In the genomic region with DNA sequence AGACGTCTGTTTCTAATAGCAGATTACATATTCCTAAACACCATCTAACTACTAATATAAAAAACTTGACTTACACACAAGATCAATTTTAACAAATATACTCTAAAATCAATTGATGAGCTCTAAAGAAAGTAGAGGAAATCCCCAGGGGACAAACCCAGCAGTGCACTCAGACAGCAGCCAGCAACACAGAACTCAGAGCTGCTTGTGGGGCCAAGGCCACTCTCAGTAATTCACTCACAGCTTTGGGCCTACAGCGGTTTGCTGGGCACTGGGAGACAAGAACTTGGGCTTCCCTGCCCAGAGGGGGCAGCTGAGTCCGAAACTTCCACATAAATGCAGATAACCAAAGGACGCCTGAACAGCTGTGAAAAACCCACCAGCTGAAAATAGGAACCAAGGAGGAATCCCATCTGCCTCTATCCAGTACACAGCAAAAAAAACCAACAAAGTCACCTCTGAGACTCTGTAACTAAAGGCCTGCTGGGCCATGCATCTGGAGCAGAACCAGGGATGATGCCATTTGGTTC, we compare ENCODE assay signal across 20 cellular contexts. TPM values are rescaled to one million over a fixed set of nuclear protein-coding genes. Genes with fewer than 3 reads are reported as not detected.
DNase-seq lines count a peak whose midpoint lies in the region; ATAC-seq and TF ChIP-seq lines count a peak whose summit lies in the region.
"Had no signal": no experiment of that assay in that cellular context is flagged by ENCODE, and none has a peak within 500 bp of the region (broad histone marks: within the 10 kb centered on the region; RNA-seq: fewer than 3 reads in every experiment).

No MANE protein-coding gene starts in this region.

- no peak for TF ChIP-seq POLR2A in adrenal gland (IDR thresholded peaks at IDR 0.05)

- no peak overlapping the region for H3K18ac ChIP-seq in trophoblast cell (ENCODE audit: low read length)

- H2BK120ac ChIP-seq in trophoblast cell (ENCODE audit: insufficient read depth, low read length, poor library complexity): no peak overlapping the region

- H3K23ac ChIP-seq in trophoblast cell (ENCODE audit: low read length): no peak overlapping the region

- no peaks in the 10 kb centered on the region for H3K27me3 Mint-ChIP-seq in activated T-cell treated with anti-CD3 and anti-CD28 coated beads, Interleukin-2, amount 50 U/mL, for 24 hours
- H3K27me3 Mint-ChIP-seq in HFFc6 (ENCODE audit: insufficient read depth): peaks cover 1% of the 10 kb centered on the region
- no peaks in the 10 kb centered on the region for H3K27me3 Mint-ChIP-seq in endodermal cell (ENCODE audit: insufficient read depth)

- no peaks in the 10 kb centered on the region for H3K9me3 Mint-ChIP-seq in activated T-cell treated with anti-CD3 and anti-CD28 coated beads, Interleukin-2, amount 50 U/mL, for 24 hours
- peaks cover 3% of the 10 kb centered on the region; the same call in 1 of the 2 replicates for H3K9me3 Mint-ChIP-seq in HFFc6
- H3K9me3 Mint-ChIP-seq in endodermal cell: peaks cover 20% of the 10 kb centered on the region
- H3K9me3 Mint-ChIP-seq: CD14-positive monocyte had no signal

- no peak overlapping the region for H3K4me3 Mint-ChIP-seq in activated T-cell treated with anti-CD3 and anti-CD28 coated beads, Interleukin-2, amount 50 U/mL, for 24 hours
- H3K4me3 Mint-ChIP-seq in HFFc6 (no peak overlapping the region), endodermal cell (no peak overlapping the region)
- H3K4me3 Mint-ChIP-seq: CD14-positive monocyte had no signal

- POLR2A ChIA-PET in HEK293T (lab: Yijun Ruan, JAX): no interaction called here

- H3K27ac Mint-ChIP-seq in activated T-cell treated with anti-CD3 and anti-CD28 coated beads, Interleukin-2, amount 50 U/mL, for 24 hours: peak overlapping the region; percentile 82
- H3K27ac Mint-ChIP-seq in HFFc6 (peak overlapping the region; percentile 75; the same call in 1 of the 2 replicates), endodermal cell (no peak overlapping the region)

- H3K27ac ChIP-seq in adrenal gland (peak overlapping the region; percentile 18 to 84 (median 75)), trophoblast cell (ENCODE audit: low read depth, low read length) (no peak overlapping the region), endodermal cell (ENCODE audit: low read depth, low read length) (no peak overlapping the region)
- H3K27ac ChIP-seq: left lung, suprapubic skin had no signal

- H3K4me2 ChIP-seq in trophoblast cell (ENCODE audit: low read length): no peak overlapping the region

- H3K9ac ChIP-seq in trophoblast cell (ENCODE audit: low read length): no peak overlapping the region
- no peak overlapping the region for H3K9ac ChIP-seq in endodermal cell (ENCODE audit: extremely low read depth, low read length, poor library complexity, severe bottlenecking)

- H3K14ac ChIP-seq in trophoblast cell (ENCODE audit: low read length): no peak overlapping the region

- H3K36me3 ChIP-seq in adrenal gland (replicated peaks in 1 of 2) (peaks cover 0 to 54% of the 10 kb centered on the region in 2 donors), trophoblast cell (ENCODE audit: control insufficient read depth in 1 of 2, insufficient read depth in 2 of 2, low read length in 2 of 2) (peaks cover 54 to 56% of the 10 kb centered on the region in 2 experiments), endodermal cell (ENCODE audit: control insufficient read depth, insufficient read depth, low read length) (peaks cover 70% of the 10 kb centered on the region)

- no peaks in the 10 kb centered on the region for H3K27me3 ChIP-seq in adrenal gland
- no peaks in the 10 kb centered on the region for H3K27me3 ChIP-seq in trophoblast cell (ENCODE audit: insufficient read depth, low read length)
- H3K27me3 ChIP-seq in endodermal cell (ENCODE audit: control insufficient read depth, insufficient read depth, low read length, poor library complexity, severe bottlenecking): no peaks in the 10 kb centered on the region
- H3K27me3 ChIP-seq: left lung, suprapubic skin had no signal

- DNase-seq in activated T-cell treated with anti-CD3 and anti-CD28 coated beads, Interleukin-2, amount 50 U/mL, for 24 hours: no peak
- no peak for DNase-seq in activated T-cell treated with anti-CD3 and anti-CD28 coated beads, Interleukin-2, amount 50 U/mL, for 1 hour
- DNase-seq in HFFc6 (no peak), adrenal gland (peak; percentile 33 to 78 (median 65)), trophoblast cell (no peak), HEK293T (ENCODE audit: extremely low spot score) (no peak), endodermal cell (no peak)
- DNase-seq: activated CD4-positive, CD25-positive, alpha-beta regulatory T cell; activated gamma-delta T cell; aorta; DMS 273 treated with DMSO at 0.1 percent for 48 hours; left lung; NCI-H1105; NCI-H510A; T1000 had no signal

- peaks cover 23% of the 10 kb centered on the region for H3K4me1 Mint-ChIP-seq in activated T-cell treated with anti-CD3 and anti-CD28 coated beads, Interleukin-2, amount 50 U/mL, for 24 hours (ENCODE audit: low read depth)
- H3K4me1 Mint-ChIP-seq in HFFc6 (ENCODE audit: low read depth) (peaks cover 17% of the 10 kb centered on the region), endodermal cell (no peaks in the 10 kb centered on the region)

- H3K4ac ChIP-seq in trophoblast cell (ENCODE audit: low read depth, low read length): peak overlapping the region; percentile 80

- H3K4me1 ChIP-seq in adrenal gland (replicated peaks in 1 of 2) (peaks cover 11 to 26% of the 10 kb centered on the region in 2 donors), trophoblast cell (ENCODE audit: control insufficient read depth in 1 of 2, insufficient read depth in 2 of 2, low read length in 2 of 2) (no peaks in the 10 kb centered on the region), endodermal cell (ENCODE audit: control insufficient read depth, insufficient read depth, low read length) (no peaks in the 10 kb centered on the region)

- H4K12ac ChIP-seq in trophoblast cell (ENCODE audit: low read depth, low read length): no peak overlapping the region

- no peak for ATAC-seq in HG02840 (IDR thresholded peaks at IDR 0.05; ENCODE audit: low FRiP score, unreplicated experiment)
- ATAC-seq: left lung had no signal

- H4K91ac ChIP-seq in trophoblast cell (ENCODE audit: low read depth, low read length): no peak overlapping the region

- H4K8ac ChIP-seq in trophoblast cell (ENCODE audit: low read depth, low read length): no peak overlapping the region

- peaks cover 77% of the 10 kb centered on the region for H3K36me3 Mint-ChIP-seq in activated T-cell treated with anti-CD3 and anti-CD28 coated beads, Interleukin-2, amount 50 U/mL, for 24 hours (ENCODE audit: low read depth)
- peaks cover 50% of the 10 kb centered on the region for H3K36me3 Mint-ChIP-seq in HFFc6 (ENCODE audit: low read depth)
- H3K36me3 Mint-ChIP-seq in endodermal cell (ENCODE audit: low read depth): peaks cover 77% of the 10 kb centered on the region

- H3K79me1 ChIP-seq in trophoblast cell (ENCODE audit: low read length): no peaks in the 10 kb centered on the region

- H2AK5ac ChIP-seq in trophoblast cell (ENCODE audit: low read length): no peak overlapping the region

- TF ChIP-seq CTCF in HFFc6 (IDR thresholded peaks at IDR 0.05) (no peak), adrenal gland (IDR thresholded peaks at IDR 0.05) (peak in 2 of 6 experiments; percentile 15 to 23), endodermal cell (conservative IDR thresholded peaks at IDR 0.05) (no peak)

- H2BK5ac ChIP-seq in trophoblast cell (ENCODE audit: low read depth, low read length, poor library complexity): no peak overlapping the region

- intact Hi-C loops in adrenal gland (cut with DNase I): no loop called here

- 50 to 66% (median 55%) methylated on average over 4 of the region's 4 CpGs for WGBS in adrenal gland, 4 donors
- no CpG with 5 or more reads among the region's 4 CpGs for WGBS in trophoblast cell (ENCODE audit: extremely low coverage, insufficient coverage, insufficient read length)
- 92 to 100% methylated on average over 3 to 4 of the region's 4 CpGs for WGBS in endodermal cell (ENCODE audit: insufficient coverage in 1 of 2, insufficient read length in 1 of 2), 2 experiments

- H3K79me2 ChIP-seq in trophoblast cell (ENCODE audit: control insufficient read depth, insufficient read depth, low read length, poor library complexity): no peaks in the 10 kb centered on the region

- H3K4me3 ChIP-seq in adrenal gland: no peak overlapping the region
- no peak overlapping the region for H3K4me3 ChIP-seq in trophoblast cell (ENCODE audit: low read depth, low read length)
- no peak overlapping the region for H3K4me3 ChIP-seq in endodermal cell (ENCODE audit: low read length)
- H3K4me3 ChIP-seq: left lung, suprapubic skin had no signal

- no peaks in the 10 kb centered on the region for H3K9me3 ChIP-seq in adrenal gland (replicated peaks in 1 of 3)
- H3K9me3 ChIP-seq in trophoblast cell (ENCODE audit: insufficient read depth, low read depth, low read length): no peaks in the 10 kb centered on the region
- peaks cover 16% of the 10 kb centered on the region for H3K9me3 ChIP-seq in endodermal cell (ENCODE audit: control insufficient read depth, low read length)
- H3K9me3 ChIP-seq: left lung, suprapubic skin had no signal

- no peak overlapping the region for H2BK12ac ChIP-seq in trophoblast cell (ENCODE audit: low read length)

- CTCF ChIA-PET in HEK293T (lab: Yijun Ruan, JAX): no interaction called here

- H2AFZ ChIP-seq in trophoblast cell (ENCODE audit: insufficient read depth, low read length, poor library complexity): no peak overlapping the region

RNA-seq across cellular contexts. Expression of a gene that starts 21.4 kb away (rescaled TPM):
- total RNA-seq in HFFc6 (2021; fragmentation: NEBNext Ultra II Directional; extraction: Animal tissue kit (Norgen Biotek cat#: 25700)): 100 to 1,000 TPM; 121 to 140 (median 133) TPM
- total RNA-seq in adrenal gland (100 to 1,000 TPM in 3 of 8 donors, 10 to 100 TPM in 5; 78.5 to 140 (median 86.9) TPM), endodermal cell (100 to 1,000 TPM; 113 to 118 TPM)
- 100 to 1,000 TPM in 1 of 3 donors, 10 to 100 TPM in 2; 41.7 to 115 (median 52.5) TPM for polyA plus RNA-seq in adrenal gland
- polyA plus RNA-seq in trophoblast cell (2013): 115 and 119 TPM in 2 replicates
- 54.9 TPM for polyA plus RNA-seq in endodermal cell (2013, experiment 1 of 2)
- polyA plus RNA-seq in endodermal cell (2013, experiment 2 of 2): 52.0 TPM

RNA-seq across cellular contexts. Expression of a gene that starts 21.5 kb away (rescaled TPM):
- 10 to 100 TPM; 14.3 to 19.6 (median 17.2) TPM for total RNA-seq in HFFc6 (2021; fragmentation: NEBNext Ultra II Directional; extraction: Animal tissue kit (Norgen Biotek cat#: 25700))
- total RNA-seq in adrenal gland: 1 to 10 TPM in 7 of 8 donors, under 1 TPM in 1; 0.18 to 5.9 (median 2.2) TPM
- 1 to 10 TPM in 2 of 3 donors, under 1 TPM in 1; 0.27 to 3.9 (median 2.2) TPM for polyA plus RNA-seq in adrenal gland
- polyA plus RNA-seq in trophoblast cell (2013): 0.53 and 0.54 TPM in 2 replicates
- 1 to 10 TPM; 1.3 to 1.8 TPM for total RNA-seq in endodermal cell
- 1.8 TPM for polyA plus RNA-seq in endodermal cell (2013, experiment 1 of 2)
- polyA plus RNA-seq in endodermal cell (2013, experiment 2 of 2): 1.5 TPM
- polyA plus RNA-seq: CD14-positive monocyte had no signal

RNA-seq across cellular contexts. Expression of a gene that starts 40.9 kb away (rescaled TPM):
- total RNA-seq in HFFc6 (2021; fragmentation: NEBNext Ultra II Directional; extraction: Animal tissue kit (Norgen Biotek cat#: 25700)): under 1 TPM in 5 of 6 experiments, not detected in 1; 0.37 to 0.76 (median 0.57) TPM
- 1 to 10 TPM in 4 of 8 donors, under 1 TPM in 1, not detected in 3; 0.35 to 2.3 (median 1.6) TPM for total RNA-seq in adrenal gland
- 1 to 10 TPM; 1.2 to 5.9 (median 2.6) TPM for polyA plus RNA-seq in adrenal gland
- 0.21 and 0.42 TPM in 2 replicates for polyA plus RNA-seq in trophoblast cell (2013)
- 1 to 10 TPM; 3.2 to 4.3 TPM for total RNA-seq in endodermal cell
- polyA plus RNA-seq in endodermal cell (2013, experiment 1 of 2): 1.6 TPM
- polyA plus RNA-seq in endodermal cell (2013, experiment 2 of 2): 0.95 TPM
- total RNA-seq: cerebellum, RPMI7951 had no signal

RNA-seq across cellular contexts. Expression of a gene that starts 50.9 kb away (rescaled TPM):
- total RNA-seq in HFFc6 (2021; fragmentation: NEBNext Ultra II Directional; extraction: Animal tissue kit (Norgen Biotek cat#: 25700)): 10 to 100 TPM; 20.9 to 33.4 (median 30.9) TPM
- 10 to 100 TPM; 30.9 to 67.0 (median 51.5) TPM for total RNA-seq in adrenal gland
- polyA plus RNA-seq in adrenal gland: 100 to 1,000 TPM in 2 of 3 donors, 1 to 10 TPM in 1; 3.7 to 166 (median 120) TPM
- polyA plus RNA-seq in trophoblast cell (2013): 19.2 and 20.7 TPM in 2 replicates
- 10 to 100 TPM; 30.2 to 36.5 TPM for total RNA-seq in endodermal cell
- 30.5 TPM for polyA plus RNA-seq in endodermal cell (2013, experiment 1 of 2)
- polyA plus RNA-seq in endodermal cell (2013, experiment 2 of 2): 25.5 TPM

RNA-seq across cellular contexts. Expression of a gene that starts 51.1 kb away (rescaled TPM):
- total RNA-seq in HFFc6 (2021; fragmentation: NEBNext Ultra II Directional; extraction: Animal tissue kit (Norgen Biotek cat#: 25700)): 10 to 100 TPM; 22.8 to 28.8 (median 25.2) TPM
- total RNA-seq in adrenal gland: 10 to 100 TPM in 7 of 8 donors, 1 to 10 TPM in 1; 7.5 to 23.5 (median 15.9) TPM
- 10 to 100 TPM; 12.6 to 46.0 (median 15.0) TPM for polyA plus RNA-seq in adrenal gland
- polyA plus RNA-seq in trophoblast cell (2013): 23.6 and 24.3 TPM in 2 replicates
- 10 to 100 TPM; 35.8 to 44.2 TPM for total RNA-seq in endodermal cell
- 25.5 TPM for polyA plus RNA-seq in endodermal cell (2013, experiment 1 of 2)
- polyA plus RNA-seq in endodermal cell (2013, experiment 2 of 2): 22.0 TPM

Comparison
In these comparisons a context has a peak if more than half of its experiments do, and no peak if none do; other contexts are left out.
1. DNase-seq: peak in adrenal gland (7 of 7); none in activated T-cell treated with anti-CD3 and anti-CD28 coated beads, Interleukin-2, amount 50 U/mL, for 24 hours (single experiment), activated T-cell treated with anti-CD3 and anti-CD28 coated beads, Interleukin-2, amount 50 U/mL, for 1 hour (single experiment), HFFc6 (single experiment), trophoblast cell (0 of 2), HEK293T (single experiment) and endodermal cell (single experiment).
2. H3K27ac ChIP-seq: peak in adrenal gland (5 of 5); none in trophoblast cell (single experiment) and endodermal cell (single experiment).